Comparison of ENCODE assay signal across 6 cellular contexts in genomic region chr19:17394891-17395415, GRCh38. TPM values are rescaled to one million over a fixed set of nuclear protein-coding genes. Genes with fewer than 3 reads are reported as not detected.
DNase-seq lines count a peak whose midpoint lies in the region; ATAC-seq and TF ChIP-seq lines count a peak whose summit lies in the region.

No MANE protein-coding gene starts in this region.

- no peak overlapping the region for H3K23ac ChIP-seq in mesendoderm (ENCODE audit: low read length)

- no peaks in the 10 kb centered on the region for H4K20me1 ChIP-seq in OCI-LY7 (ENCODE audit: insufficient read depth, low read length)

- H2BK15ac ChIP-seq in mesendoderm (replicated peaks; ENCODE audit: low read depth): no peak overlapping the region

- ATAC-seq in HG03196 (IDR thresholded peaks at IDR 0.05; ENCODE audit: unreplicated experiment): no peak

- H3K79me1 ChIP-seq in mesendoderm (ENCODE audit: low read length): no peaks in the 10 kb centered on the region

- no peak overlapping the region for H2AK5ac ChIP-seq in mesendoderm (ENCODE audit: low read length)

- CTCF ChIA-PET in OCI-LY7 (lab: Charles Lee; ENCODE audit: unreplicated experiment): no interaction called here

- POLR2A ChIA-PET in OCI-LY7 (lab: Charles Lee): interaction anchor here (0.6 kb wide), 1 partner anchor 9 kb away, joined by 3 read pairs; no protein-coding TSS in a partner anchor

- H3K4me2 ChIP-seq in OCI-LY7 (ENCODE audit: low read length) (0 out of 2 replicates have a peak overlapping the region, but pooled peaks have one; percentile 6), mesendoderm (ENCODE audit: low read length) (no peak overlapping the region)

- H3K79me2 ChIP-seq in OCI-LY7 (ENCODE audit: insufficient read depth, low read depth, low read length) (no peaks in the 10 kb centered on the region), mesendoderm (ENCODE audit: control insufficient read depth, insufficient read depth, low read length) (no peaks in the 10 kb centered on the region)

- no TSS peak for BruUV-seq in OCI-LY7 (replicated peaks; lab: Mats Ljungman, UMichigan)

- DNase-seq in GF-D8 (lab: John Stamatoyannopoulos, UW): peak; percentile 66
- DNase-seq in OCI-LY7 (ENCODE audit: low spot score): peak; percentile 66
- DNase-seq in amniotic stem cell (lab: John Stamatoyannopoulos, UW): peak; percentile 19
- DNase-seq in mesendoderm: peak; percentile 94
- DNase-seq in NCI-H2107 (lab: John Stamatoyannopoulos, UW): no peak

- no peak overlapping the region for H3K4ac ChIP-seq in mesendoderm (ENCODE audit: low read depth, low read length)

- peak overlapping the region; percentile 82 for H2BK5ac ChIP-seq in mesendoderm (ENCODE audit: low read length)

- peaks cover 20% of the 10 kb centered on the region for H3K4me1 ChIP-seq in OCI-LY7 (ENCODE audit: insufficient read depth, low read length, poor library complexity, severe bottlenecking)
- H3K4me1 ChIP-seq in mesendoderm (ENCODE audit: control insufficient read depth, low read depth, low read length): no peaks in the 10 kb centered on the region

- peak overlapping the region; percentile 22 for H3K18ac ChIP-seq in mesendoderm (ENCODE audit: low read length)

- no peak overlapping the region for H2AFZ ChIP-seq in OCI-LY7 (ENCODE audit: low read length)

- TF ChIP-seq CTCF in OCI-LY7 (conservative IDR thresholded peaks at IDR 0.05; ENCODE audit: low read length): peak; percentile 78

- no peak overlapping the region for H4K5ac ChIP-seq in mesendoderm (ENCODE audit: low read length)

- H3K56ac ChIP-seq in mesendoderm (ENCODE audit: low read length): peak overlapping the region; percentile 81

- WGBS in mesendoderm (ENCODE audit: extremely low coverage, insufficient coverage, low lambda C conversion rate): no CpG with 5 or more reads among the region's 19 CpGs

- H3K9ac ChIP-seq in mesendoderm (ENCODE audit: low read length): peak overlapping the region; percentile 48

- H3K27ac ChIP-seq in OCI-LY7 (ENCODE audit: low read depth, low read length, poor library complexity, severe bottlenecking) (peak overlapping the region; percentile 25), mesendoderm (ENCODE audit: low read depth, low read length) (peak overlapping the region; percentile 63)

- intact Hi-C loops in OCI-LY7 (cut with micrococcal nuclease; ENCODE audit: unreplicated experiment): loop anchor here (1.0 kb wide), 1 partner anchor 71 kb away; no protein-coding TSS in a partner anchor

- H3K9me2 ChIP-seq in OCI-LY7 (ENCODE audit: insufficient read depth, low read length): no peaks in the 10 kb centered on the region

- H4K8ac ChIP-seq in mesendoderm (ENCODE audit: low read depth, low read length): no peak overlapping the region

- H3K27me3 ChIP-seq in mesendoderm (ENCODE audit: insufficient read depth, low read length, poor library complexity): no peaks in the 10 kb centered on the region

- H2BK120ac ChIP-seq in mesendoderm (ENCODE audit: low read depth, low read length): no peak overlapping the region

- H3K4me3 ChIP-seq in OCI-LY7 (ENCODE audit: low read depth, low read length, poor library complexity, severe bottlenecking) (no peak overlapping the region), mesendoderm (ENCODE audit: low read length) (no peak overlapping the region)

- H3K9me3 ChIP-seq in OCI-LY7 (ENCODE audit: low read length): no peaks in the 10 kb centered on the region

- H3K36me3 ChIP-seq in OCI-LY7 (ENCODE audit: insufficient read depth, low read length) (peaks cover 39% of the 10 kb centered on the region), mesendoderm (ENCODE audit: control insufficient read depth, insufficient read depth, low read length) (no peaks in the 10 kb centered on the region)

RNA-seq across cellular contexts. Expression of gene CCDC194, which starts 1.0 kb away (rescaled TPM):
- 2.4 and 2.9 TPM in 2 replicates for total RNA-seq in OCI-LY7 (2014; rRNA removed; shearing (Covaris generic))
- total RNA-seq in OCI-LY7 (2022): 8.5 and 8.8 TPM in 2 replicates
- polyA plus RNA-seq in mesendoderm (2013, experiment 1 of 2): not detected
- not detected for polyA plus RNA-seq in mesendoderm (2013, experiment 2 of 2)

RNA-seq across cellular contexts. Expression of gene BST2, which starts 10.5 kb away (rescaled TPM):
- 101 and 134 TPM in 2 replicates for total RNA-seq in OCI-LY7 (2014; rRNA removed; shearing (Covaris generic))
- 114 and 146 TPM in 2 replicates for total RNA-seq in OCI-LY7 (2022)
- 4.3 TPM for polyA plus RNA-seq in mesendoderm (2013, experiment 1 of 2)
- polyA plus RNA-seq in mesendoderm (2013, experiment 2 of 2): 4.1 TPM

RNA-seq across cellular contexts. Expression of gene PLVAP, which starts 17.8 kb away (rescaled TPM):
- 0.16 and 0.28 TPM in 2 replicates for total RNA-seq in OCI-LY7 (2014; rRNA removed; shearing (Covaris generic))
- total RNA-seq in OCI-LY7 (2022): 0.31 and 1.5 TPM in 2 replicates
- 0.06 TPM for polyA plus RNA-seq in mesendoderm (2013, experiment 1 of 2)
- 0.08 TPM for polyA plus RNA-seq in mesendoderm (2013, experiment 2 of 2)

RNA-seq across cellular contexts. Expression of gene MVB12A, which starts 24.9 kb away (rescaled TPM):
- total RNA-seq in OCI-LY7 (2014; rRNA removed; shearing (Covaris generic)): 47.4 and 57.3 TPM in 2 replicates
- 55.5 and 65.1 TPM in 2 replicates for total RNA-seq in OCI-LY7 (2022)
- 24.2 TPM for polyA plus RNA-seq in mesendoderm (2013, experiment 1 of 2)
- 22.3 TPM for polyA plus RNA-seq in mesendoderm (2013, experiment 2 of 2)

RNA-seq across cellular contexts. Expression of gene TMEM221, which starts 53.5 kb away (rescaled TPM):
- not detected in 2 replicates for total RNA-seq in OCI-LY7 (2014; rRNA removed; shearing (Covaris generic))
- total RNA-seq in OCI-LY7 (2022): not detected in 2 replicates
- polyA plus RNA-seq in mesendoderm (2013, experiment 1 of 2): 0.22 TPM
- 0.25 TPM for polyA plus RNA-seq in mesendoderm (2013, experiment 2 of 2)
